13 cellular contexts compared by ENCODE assay signal in the genomic region with DNA sequence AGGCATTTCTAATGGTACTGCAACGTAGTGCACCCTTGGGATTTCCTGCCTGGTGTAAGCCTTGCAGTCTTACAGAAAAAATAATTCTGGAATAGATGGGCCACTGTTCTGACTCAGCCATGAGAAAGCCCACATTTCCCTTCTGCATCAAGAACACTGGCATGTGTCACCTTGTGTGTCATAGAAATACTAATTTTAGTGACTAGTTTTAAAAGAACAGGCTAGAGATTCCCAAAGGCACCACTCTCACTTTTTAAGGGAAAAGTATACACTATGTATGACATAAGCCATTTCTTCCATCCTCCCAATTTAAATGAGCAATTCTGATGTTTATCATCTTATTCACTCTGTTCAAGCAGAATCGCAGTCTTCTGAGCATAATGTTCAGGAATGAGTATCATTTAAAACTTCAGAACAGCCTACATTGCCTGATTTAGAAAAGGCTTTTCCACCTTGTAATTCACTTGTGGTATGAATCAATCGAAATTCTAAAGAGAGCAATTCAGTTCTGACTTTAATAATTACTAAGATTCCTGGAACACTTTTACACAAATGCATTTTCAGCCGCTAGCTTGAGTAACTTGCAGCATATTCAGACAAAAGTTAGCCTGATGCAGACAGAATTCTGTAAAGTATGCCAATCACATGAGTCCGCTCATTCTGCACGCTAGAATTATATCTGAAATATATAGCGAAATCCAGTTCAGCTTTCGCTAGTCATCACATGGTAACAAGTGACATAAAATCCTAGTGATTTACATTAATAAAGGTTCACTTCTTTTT. TPM values are rescaled to one million over a fixed set of nuclear protein-coding genes. Genes with fewer than 3 reads are reported as not detected.
DNase-seq lines count a peak whose midpoint lies in the region; ATAC-seq, FAIRE-seq and TF ChIP-seq lines count a peak whose summit lies in the region.
"Had no signal": no experiment of that assay in that cellular context is flagged by ENCODE, and none has a peak within 500 bp of the region (broad histone marks: within the 10 kb centered on the region; RNA-seq: fewer than 3 reads in every experiment).

No MANE protein-coding gene starts in this region.

- DNase-seq in BE2C = peak; percentile 38
- peak; percentile 24 for DNase-seq in H54 (ENCODE audit: insufficient read length, low spot score)
- peak; percentile 57 for DNase-seq in astrocyte (ENCODE audit: low read depth)
- no peak for DNase-seq in lung (ENCODE audit: low spot score)
- DNase-seq in kidney glomerular epithelial cell (lab: John Stamatoyannopoulos, UW) = no peak
- DNase-seq in G401 (ENCODE audit: low spot score) = no peak
- no peak for DNase-seq in stimulated activated naive CD4-positive, alpha-beta T cell treated with Interleukin-2 at 50 U/mL for 16 hours (lab: John Stamatoyannopoulos, UW)
- DNase-seq: cortex of kidney, heart left ventricle, midbrain, NCI-H1694 treated with DMSO at 0.1 percent for 48 hours, T-helper 9 cell had no signal

- H3K79me2 ChIP-seq in astrocyte (ENCODE audit: insufficient read depth, low read length) = no peaks in the 10 kb centered on the region

- no peak overlapping the region for H3K4me3 ChIP-seq in BE2C (ENCODE audit: low read depth, low read length)
- no peak overlapping the region for H3K4me3 ChIP-seq in astrocyte (ENCODE audit: insufficient read depth, low read depth, low read length)
- no peak overlapping the region for H3K4me3 ChIP-seq in lung
- H3K4me3 ChIP-seq: heart left ventricle had no signal

- H4K20me1 ChIP-seq in astrocyte (ENCODE audit: insufficient read depth, low read length) = no peaks in the 10 kb centered on the region

- H3K27ac ChIP-seq in astrocyte (ENCODE audit: low read depth, low read length) (peak overlapping the region; percentile 25), lung (ENCODE audit: low read depth in 1 of 2, low read length in 1 of 2) (no peak overlapping the region)
- H3K27ac ChIP-seq: heart left ventricle had no signal

- WGBS in lung, 2 donors = 89 to 95% methylated on average over 8 of the region's 8 CpGs

- H3K9ac ChIP-seq in astrocyte (ENCODE audit: low read length) = no peak overlapping the region

- peaks cover 30% of the 10 kb centered on the region for H3K4me1 ChIP-seq in BE2C
- peaks cover 3% of the 10 kb centered on the region for H3K4me1 ChIP-seq in astrocyte (ENCODE audit: insufficient read depth, low read length)
- no peaks in the 10 kb centered on the region for H3K4me1 ChIP-seq in lung (ENCODE audit: control insufficient read depth in 2 of 2, insufficient read depth in 2 of 2, low read length in 2 of 2)
- H3K4me1 ChIP-seq: heart left ventricle had no signal

- no peaks in the 10 kb centered on the region for H3K27me3 Mint-ChIP-seq in astrocyte (ENCODE audit: low read depth, unreplicated experiment)

- peak overlapping the region; percentile 13 for H3K4me2 ChIP-seq in astrocyte (ENCODE audit: low read length)

- in situ Hi-C loops in G401 (cut with HindIII; ENCODE audit: low sequenced_read_pairs) = no loop called here

- no peaks in the 10 kb centered on the region for H3K27me3 ChIP-seq in BE2C
- H3K27me3 ChIP-seq in astrocyte (ENCODE audit: insufficient read depth, low read length) = no peaks in the 10 kb centered on the region
- no peaks in the 10 kb centered on the region for H3K27me3 ChIP-seq in lung (ENCODE audit: control insufficient read depth, insufficient read depth)
- H3K27me3 ChIP-seq: heart left ventricle had no signal

- H3K4me3 Mint-ChIP-seq in astrocyte (ENCODE audit: unreplicated experiment) = no peak overlapping the region

- TF ChIP-seq CTCF in BE2C (IDR thresholded peaks at IDR 0.05; ENCODE audit: low read depth, low read length) = no peak
- TF ChIP-seq CTCF in astrocyte (IDR thresholded peaks at IDR 0.05; ENCODE audit: insufficient read depth, low read depth, low read length) = no peak
- no peak for TF ChIP-seq CTCF in lung (IDR thresholded peaks at IDR 0.05; ENCODE audit: control extremely low read depth, extremely low read depth)

- no peak overlapping the region for H2AFZ ChIP-seq in astrocyte (ENCODE audit: low read depth, low read length)

- FAIRE-seq in H54 (lab: Jason Lieb, UNC) (peak; percentile 89), astrocyte (lab: Jason Lieb, UNC) (peak; percentile 90)
- FAIRE-seq: HepG2 had no signal

- no peaks in the 10 kb centered on the region for H3K36me3 Mint-ChIP-seq in astrocyte (ENCODE audit: low read depth, unreplicated experiment)

- H3K4me1 Mint-ChIP-seq in astrocyte (ENCODE audit: low read depth, unreplicated experiment) = peaks cover 13% of the 10 kb centered on the region

- no peaks in the 10 kb centered on the region for H3K36me3 ChIP-seq in BE2C
- H3K36me3 ChIP-seq in astrocyte (ENCODE audit: insufficient read depth, low read length) = no peaks in the 10 kb centered on the region
- H3K36me3 ChIP-seq in lung (ENCODE audit: control insufficient read depth in 2 of 2, insufficient read depth in 2 of 2, low read length in 2 of 2) = no peaks in the 10 kb centered on the region
- H3K36me3 ChIP-seq: heart left ventricle had no signal

- peak; percentile 19 for ATAC-seq in lung (ENCODE audit: insufficient read depth, low FRiP score)
- ATAC-seq: heart left ventricle, HepG2 had no signal

- H3K27ac Mint-ChIP-seq in astrocyte (ENCODE audit: unreplicated experiment) = no peak overlapping the region

- H3K9me3 ChIP-seq in BE2C = no peaks in the 10 kb centered on the region
- H3K9me3 ChIP-seq in astrocyte (ENCODE audit: insufficient read depth, low read depth, low read length) = no peaks in the 10 kb centered on the region
- no peaks in the 10 kb centered on the region for H3K9me3 ChIP-seq in lung (ENCODE audit: control insufficient read depth in 2 of 2, insufficient read depth in 1 of 2, low read length in 1 of 2)
- H3K9me3 ChIP-seq: heart left ventricle had no signal

- H3K9me3 Mint-ChIP-seq in astrocyte (ENCODE audit: unreplicated experiment) = no peaks in the 10 kb centered on the region

- no peak for TF ChIP-seq POLR2A in H54 (IDR thresholded peaks at IDR 0.05; ENCODE audit: low read depth, low read length)

RNA-seq across cellular contexts. Expression of gene RGS13, which starts 18.9 kb away (rescaled TPM):
- polyA plus RNA-seq in BE2C (2012; ENCODE audit: insufficient read depth, insufficient read length, low read depth) = 0.32 TPM
- total RNA-seq in astrocyte (not detected in 2 replicates), lung (1 to 10 TPM in 1 of 2 donors, under 1 TPM in 1; 0.48 to 1.3 TPM)
- under 1 TPM; 0.14 to 0.53 TPM for polyA plus RNA-seq in lung
- not detected in 2 replicates for total RNA-seq in G401 (2014; rRNA removed; shearing (Covaris generic))
- total RNA-seq: HepG2 had no signal
- polyA plus RNA-seq: heart left ventricle, HepG2 had no signal

Comparison
In these comparisons a context has a peak if more than half of its experiments do, and no peak if none do; other contexts are left out.
1. DNase-seq: peak in BE2C (single experiment), H54 (single experiment) and astrocyte (single experiment); none in lung (single experiment), kidney glomerular epithelial cell (single experiment), G401 (single experiment) and stimulated activated naive CD4-positive, alpha-beta T cell treated with Interleukin-2 at 50 U/mL for 16 hours (single experiment).